In genomic region chr2:25275575-25275965, GRCh38 we compare ENCODE assay signal across 11 cellular contexts.
A peak's percentile ranks its signal among the peaks of the same experiment; 100 is the strongest.
DNase-seq lines count a peak whose midpoint lies in the region; ATAC-seq and TF ChIP-seq lines count a peak whose summit lies in the region.
"Had no signal": no experiment of that assay in that cellular context is flagged by ENCODE, and none has a peak within 500 bp of the region (broad histone marks: within the 10 kb centered on the region; RNA-seq: fewer than 3 reads in every experiment).

No MANE protein-coding gene starts in this region.

- H3K4me3 ChIP-seq in Loucy (ENCODE audit: low read length, poor library complexity, severe bottlenecking), result no peak overlapping the region
- H3K4me3 ChIP-seq in esophagus muscularis mucosa, result no peak overlapping the region
- H3K4me3 ChIP-seq in HAP-1, result no peak overlapping the region
- H3K4me3 ChIP-seq: suprapubic skin had no signal

- no peaks in the 10 kb centered on the region for H4K20me1 ChIP-seq in Loucy (ENCODE audit: insufficient read depth, low read length, poor library complexity, severe bottlenecking)

- ATAC-seq in stimulated activated memory B cell treated with anti-CD40 and anti-IgM and Interleukin-4, amounts not matched to agents 10 μg/mL and 1 μg/mL and 100 μg/mL, for 72 hours, result no peak
- no peak for ATAC-seq in GM18907 (IDR thresholded peaks at IDR 0.05; ENCODE audit: unreplicated experiment)

- TF ChIP-seq CTCF in Loucy (conservative IDR thresholded peaks at IDR 0.05; ENCODE audit: low read length) (no peak), esophagus muscularis mucosa (IDR thresholded peaks at IDR 0.05) (no peak)

- peaks cover 37% of the 10 kb centered on the region for H3K36me3 Mint-ChIP-seq in T-helper 2 cell treated with Interferon-gamma antibody and Interleukin-4, amounts not matched to agents 5 μg/mL and 100 μg/mL, for 36 hours (ENCODE audit: low read depth)
- H3K36me3 Mint-ChIP-seq in stimulated activated memory B cell treated with anti-CD40 and anti-IgM and Interleukin-4, amounts not matched to agents 10 μg/mL and 1 μg/mL and 100 μg/mL, for 72 hours, result peaks cover 11% of the 10 kb centered on the region

- 70% methylated on average over 6 of the region's 6 CpGs for WGBS in esophagus muscularis mucosa

- peak overlapping the region; percentile 60 for H3K4me2 ChIP-seq in Loucy (ENCODE audit: low read depth, low read length, poor library complexity, severe bottlenecking)

- no peak for TF ChIP-seq EP300 in esophagus muscularis mucosa (IDR thresholded peaks at IDR 0.05)

- H3K36me3 ChIP-seq in Loucy (ENCODE audit: insufficient read depth, low read length) (no peaks in the 10 kb centered on the region), esophagus muscularis mucosa (peaks cover 0 to 44% (median 25%) of the 10 kb centered on the region in 4 donors), HAP-1 (replicated peaks) (0 out of 2 replicates have a peak, but pooled peaks cover under 1% of the 10 kb centered on the region)

- H2AFZ ChIP-seq in Loucy (ENCODE audit: low read length), result no peak overlapping the region

- H3K9ac ChIP-seq in Loucy (ENCODE audit: low read depth, low read length, poor library complexity, severe bottlenecking), result peak overlapping the region; percentile 47

- peak overlapping the region; percentile 16 to 87 (median 84) for H3K27ac ChIP-seq in esophagus muscularis mucosa (replicated peaks in 1 of 4)

- intact Hi-C loops in esophagus muscularis mucosa (cut with DNase I), result loop anchor here (10.0 kb wide), 1 partner anchor 249 kb away; no protein-coding TSS in a partner anchor

- no peaks in the 10 kb centered on the region for H3K27me3 Mint-ChIP-seq in T-helper 2 cell treated with Interferon-gamma antibody and Interleukin-4, amounts not matched to agents 5 μg/mL and 100 μg/mL, for 36 hours (ENCODE audit: low read depth)
- H3K27me3 Mint-ChIP-seq in stimulated activated memory B cell treated with anti-CD40 and anti-IgM and Interleukin-4, amounts not matched to agents 10 μg/mL and 1 μg/mL and 100 μg/mL, for 72 hours, result no peaks in the 10 kb centered on the region

- H3K4me3 Mint-ChIP-seq in T-helper 2 cell treated with Interferon-gamma antibody and Interleukin-4, amounts not matched to agents 5 μg/mL and 100 μg/mL, for 36 hours, result peak overlapping the region; percentile 34
- H3K4me3 Mint-ChIP-seq in stimulated activated memory B cell treated with anti-CD40 and anti-IgM and Interleukin-4, amounts not matched to agents 10 μg/mL and 1 μg/mL and 100 μg/mL, for 72 hours, result no peak overlapping the region

- H3K9me3 Mint-ChIP-seq in T-helper 2 cell treated with Interferon-gamma antibody and Interleukin-4, amounts not matched to agents 5 μg/mL and 100 μg/mL, for 36 hours, result no peaks in the 10 kb centered on the region
- H3K9me3 Mint-ChIP-seq in stimulated activated memory B cell treated with anti-CD40 and anti-IgM and Interleukin-4, amounts not matched to agents 10 μg/mL and 1 μg/mL and 100 μg/mL, for 72 hours, result peaks cover 3% of the 10 kb centered on the region

- no peak for TF ChIP-seq POLR2A in esophagus muscularis mucosa (IDR thresholded peaks at IDR 0.05; ENCODE audit: low read depth)

- in situ Hi-C loops in HAP-1 (cut with MboI; ENCODE audit: low sequenced_read_pairs), result no loop called here

- H3K27me3 ChIP-seq in Loucy (ENCODE audit: insufficient read depth, low read length, poor library complexity, severe bottlenecking) (no peaks in the 10 kb centered on the region), esophagus muscularis mucosa (no peaks in the 10 kb centered on the region), HAP-1 (ENCODE audit: low read depth) (no peaks in the 10 kb centered on the region)
- H3K27me3 ChIP-seq: suprapubic skin had no signal

- no peak for DNase-seq in T-helper 2 cell treated with Interferon-gamma antibody and Interleukin-4, amounts not matched to agents 5 μg/mL and 100 μg/mL, for 36 hours (ENCODE audit: low spot score)
- DNase-seq in T-helper 2 cell, result no peak
- DNase-seq in esophagus muscularis mucosa (ENCODE audit: extremely low spot score), result no peak
- no peak for DNase-seq in dedifferentiated amniotic fluid mesenchymal stem cell (ENCODE audit: extremely low spot score)
- no peak for DNase-seq in HAP-1 (ENCODE audit: low spot score in 2 of 2)
- DNase-seq: DMS79, NCI-H187 had no signal

- H3K4me1 ChIP-seq in Loucy (ENCODE audit: insufficient read depth, low read length, poor library complexity, severe bottlenecking) (peaks cover 35% of the 10 kb centered on the region), esophagus muscularis mucosa (peaks cover 43 to 72% (median 71%) of the 10 kb centered on the region in 4 donors), HAP-1 (no peaks in the 10 kb centered on the region)

- no peaks in the 10 kb centered on the region for H3K9me2 ChIP-seq in Loucy (replicated peaks; ENCODE audit: low read depth, low read length)

- H3K4me1 Mint-ChIP-seq in T-helper 2 cell treated with Interferon-gamma antibody and Interleukin-4, amounts not matched to agents 5 μg/mL and 100 μg/mL, for 36 hours (ENCODE audit: low read depth), result peaks cover 54% of the 10 kb centered on the region
- H3K4me1 Mint-ChIP-seq in stimulated activated memory B cell treated with anti-CD40 and anti-IgM and Interleukin-4, amounts not matched to agents 10 μg/mL and 1 μg/mL and 100 μg/mL, for 72 hours, result peaks cover 68% of the 10 kb centered on the region

- H3K9me3 ChIP-seq in Loucy (ENCODE audit: insufficient read depth, low read depth, low read length) (no peaks in the 10 kb centered on the region), esophagus muscularis mucosa (no peaks in the 10 kb centered on the region), HAP-1 (no peaks in the 10 kb centered on the region)
- H3K9me3 ChIP-seq: suprapubic skin had no signal

- H3K79me2 ChIP-seq in Loucy (ENCODE audit: insufficient read depth, low read length), result no peaks in the 10 kb centered on the region

- H3K27ac Mint-ChIP-seq in T-helper 2 cell treated with Interferon-gamma antibody and Interleukin-4, amounts not matched to agents 5 μg/mL and 100 μg/mL, for 36 hours, result peak overlapping the region; percentile 84
- H3K27ac Mint-ChIP-seq in stimulated activated memory B cell treated with anti-CD40 and anti-IgM and Interleukin-4, amounts not matched to agents 10 μg/mL and 1 μg/mL and 100 μg/mL, for 72 hours, result peak overlapping the region; percentile 88

- no peaks in the 10 kb centered on the region for H3F3A ChIP-seq in Loucy (ENCODE audit: low read depth)
